Comparison of ENCODE assay signal across 11 cellular contexts in the genomic region with DNA sequence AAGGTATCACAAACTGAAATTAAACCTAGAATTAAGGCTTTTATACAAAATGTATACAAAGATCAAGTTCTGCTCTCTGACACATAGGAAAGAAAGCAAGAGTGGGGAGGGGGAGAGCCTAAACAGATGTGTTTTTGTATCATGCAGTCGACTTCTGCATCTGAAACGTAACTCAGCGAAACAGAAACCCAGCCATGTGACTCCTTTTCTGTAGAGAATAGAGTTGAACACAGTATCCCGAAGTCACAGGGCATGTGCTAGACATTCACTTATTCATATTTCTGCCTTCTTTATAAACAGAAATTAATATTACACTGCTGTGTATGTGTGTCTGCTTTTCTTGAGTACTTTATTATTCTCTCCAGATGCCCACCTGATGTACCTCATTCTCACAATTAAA.
DNase-seq lines count a peak whose midpoint lies in the region; ATAC-seq and TF ChIP-seq lines count a peak whose summit lies in the region.
"Had no signal": no experiment of that assay in that cellular context is flagged by ENCODE, and none has a peak within 500 bp of the region (broad histone marks: within the 10 kb centered on the region; RNA-seq: fewer than 3 reads in every experiment).

No MANE protein-coding gene starts in this region.

- intact Hi-C loops in Right ventricle myocardium superior (cut with DNase I), result loop anchor here (5.0 kb wide), 1 partner anchor 401 kb away; no protein-coding TSS in a partner anchor
- intact Hi-C loops in natural killer cell (cut with micrococcal nuclease), result no loop called here
- intact Hi-C loops in body of pancreas (cut with DNase I), result loop anchor here (5.0 to 10.0 kb wide), 2 partner anchors 49 to 401 kb away; no protein-coding TSS in a partner anchor

- no peaks in the 10 kb centered on the region for H3K36me3 Mint-ChIP-seq in natural killer cell

- no peak for TF ChIP-seq CTCF in right atrium auricular region (IDR thresholded peaks at IDR 0.05)
- no peak for TF ChIP-seq CTCF in natural killer cell (IDR thresholded peaks at IDR 0.05)
- TF ChIP-seq CTCF in BE2C (IDR thresholded peaks at IDR 0.05; ENCODE audit: low read depth, low read length), result no peak
- TF ChIP-seq CTCF in body of pancreas (IDR thresholded peaks at IDR 0.05), result no peak

- H3K27me3 ChIP-seq in right atrium auricular region (no peaks in the 10 kb centered on the region), BE2C (no peaks in the 10 kb centered on the region), body of pancreas (no peaks in the 10 kb centered on the region)
- H3K27me3 ChIP-seq: BLaER1 treated with 17β-estradiol and CSF1 and Interleukin-3, amounts not matched to agents 10 nM and 100 nM had no signal

- ATAC-seq in Right ventricle myocardium superior (ENCODE audit: poor library complexity) (no peak), HG03280 (IDR thresholded peaks at IDR 0.05; ENCODE audit: unreplicated experiment) (peak; percentile 71), natural killer cell (no peak), body of pancreas (no peak)

- no peak for DNase-seq in right atrium auricular region (ENCODE audit: low spot score)
- DNase-seq in Right ventricle myocardium superior, result no peak
- peak; percentile 55 for DNase-seq in fibroblast of peridontal ligament (ENCODE audit: extremely low read depth)
- no peak for DNase-seq in natural killer cell
- DNase-seq in COR-L47 (lab: John Stamatoyannopoulos, UW), result no peak
- DNase-seq in BE2C, result no peak
- DNase-seq in body of pancreas, result no peak
- DNase-seq: amygdala had no signal

- WGBS in body of pancreas, 2 donors, result 54 to 66% methylated on average over 4 of the region's 4 CpGs

- H3K27me3 Mint-ChIP-seq in natural killer cell (ENCODE audit: low read depth in 2 of 2), result no peaks in the 10 kb centered on the region

- H3K4me3 Mint-ChIP-seq in natural killer cell, result no peak overlapping the region

- no peak overlapping the region for H3K4me3 ChIP-seq in right atrium auricular region
- no peak overlapping the region for H3K4me3 ChIP-seq in BE2C (ENCODE audit: low read depth, low read length)
- no peak overlapping the region for H3K4me3 ChIP-seq in body of pancreas
- H3K4me3 ChIP-seq: BLaER1 treated with 17β-estradiol and CSF1 and Interleukin-3, amounts not matched to agents 10 nM and 100 nM had no signal

- no peaks in the 10 kb centered on the region for H3K9me3 Mint-ChIP-seq in natural killer cell

- H3K4me1 Mint-ChIP-seq in natural killer cell, result peaks cover 0 to 4% of the 10 kb centered on the region in 2 donors

- TF ChIP-seq POLR2A in body of pancreas (IDR thresholded peaks at IDR 0.05), result no peak

- no peaks in the 10 kb centered on the region for H3K36me3 ChIP-seq in right atrium auricular region
- H3K36me3 ChIP-seq in BE2C, result no peaks in the 10 kb centered on the region
- H3K36me3 ChIP-seq in body of pancreas (replicated peaks in 1 of 2; ENCODE audit: insufficient read depth in 1 of 2, low read depth in 2 of 2), result no peaks in the 10 kb centered on the region
- H3K36me3 ChIP-seq: BLaER1 treated with 17β-estradiol and CSF1 and Interleukin-3, amounts not matched to agents 10 nM and 100 nM; neutrophil had no signal

- H3K27ac ChIP-seq in right atrium auricular region, result peak overlapping the region; percentile 44 to 74
- H3K27ac ChIP-seq in body of pancreas, result no peak overlapping the region
- H3K27ac ChIP-seq: BLaER1 treated with 17β-estradiol and CSF1 and Interleukin-3, amounts not matched to agents 10 nM and 100 nM; neutrophil had no signal

- no peak overlapping the region for H3K27ac Mint-ChIP-seq in natural killer cell

- peaks cover 0 to 34% of the 10 kb centered on the region in 2 donors for H3K4me1 ChIP-seq in right atrium auricular region
- peaks cover 4% of the 10 kb centered on the region for H3K4me1 ChIP-seq in BE2C
- H3K4me1 ChIP-seq in body of pancreas, result peaks cover 12% of the 10 kb centered on the region

- H3K9me3 ChIP-seq in right atrium auricular region (no peaks in the 10 kb centered on the region), BE2C (no peaks in the 10 kb centered on the region), body of pancreas (no peaks in the 10 kb centered on the region)
- H3K9me3 ChIP-seq: BLaER1 treated with 17β-estradiol and CSF1 and Interleukin-3, amounts not matched to agents 10 nM and 100 nM; neutrophil had no signal

Comparison
In these comparisons a context has a peak if more than half of its experiments do, and no peak if none do; other contexts are left out.
1. H3K27ac ChIP-seq: peak in right atrium auricular region (2 of 2); none in body of pancreas (0 of 4).